ENCODE assay signal across 22 cellular contexts in the genomic region with DNA sequence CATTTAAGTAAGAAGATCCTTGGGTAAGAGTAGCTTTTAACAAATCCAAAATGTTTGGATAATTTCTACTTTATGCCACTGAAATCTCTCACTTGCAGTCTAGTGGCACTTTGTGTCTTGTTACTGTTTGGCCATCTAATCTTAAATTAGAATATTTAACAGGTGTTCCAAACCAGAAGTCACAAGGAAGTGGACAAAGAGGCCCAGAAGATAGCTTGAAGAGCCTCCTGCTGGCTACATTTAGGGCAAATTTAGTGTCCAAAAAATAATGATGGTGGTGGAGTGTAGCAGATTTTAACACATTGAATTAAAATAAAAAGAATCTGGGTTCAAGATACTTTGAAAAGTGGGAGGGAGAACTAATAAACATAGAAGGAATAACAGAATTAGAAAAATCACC.
DNase-seq lines count a peak whose midpoint lies in the region; ATAC-seq and TF ChIP-seq lines count a peak whose summit lies in the region.
"Had no signal": no experiment of that assay in that cellular context is flagged by ENCODE, and none has a peak within 500 bp of the region (broad histone marks: within the 10 kb centered on the region; RNA-seq: fewer than 3 reads in every experiment).

No MANE protein-coding gene starts in this region.

- peak; percentile 1 for TF ChIP-seq CTCF in AG09319 (IDR thresholded peaks at IDR 0.05; ENCODE audit: low read depth, low read length)
- TF ChIP-seq CTCF in GM13977 (IDR thresholded peaks at IDR 0.05; ENCODE audit: extremely low read depth, insufficient read depth, missing control alignments), result peak; percentile 35

- no peak overlapping the region for H3K4me2 ChIP-seq in Karpas-422 (ENCODE audit: low read depth, low read length, poor library complexity, severe bottlenecking)
- H3K4me2 ChIP-seq in trophoblast cell (ENCODE audit: low read length), result no peak overlapping the region

- no peak overlapping the region for H2BK12ac ChIP-seq in trophoblast cell (ENCODE audit: low read length)

- peak overlapping the region in 1 of 5 donors; percentile 31 for H3K4me3 Mint-ChIP-seq in immature natural killer cell
- H3K4me3 Mint-ChIP-seq: CD8-positive, alpha-beta T cell; dendritic cell treated with granulocyte-macrophage colony-stimulating factor and Interleukin-4, amounts not matched to agents 40 ng/mL and 50 ng/mL, for 4 days; stimulated activated naive CD8-positive, alpha-beta T cell treated with anti-CD3 and anti-CD28 coated beads, Interleukin-15, amount 100 ng/mL, for 72 hours had no signal

- H2BK5ac ChIP-seq in trophoblast cell (ENCODE audit: low read depth, low read length, poor library complexity), result no peak overlapping the region

- no peaks in the 10 kb centered on the region for H3K9me3 Mint-ChIP-seq in immature natural killer cell
- H3K9me3 Mint-ChIP-seq: CD8-positive, alpha-beta T cell; dendritic cell treated with granulocyte-macrophage colony-stimulating factor and Interleukin-4, amounts not matched to agents 40 ng/mL and 50 ng/mL, for 4 days; stimulated activated naive CD8-positive, alpha-beta T cell treated with anti-CD3 and anti-CD28 coated beads, Interleukin-15, amount 100 ng/mL, for 72 hours had no signal

- H3K18ac ChIP-seq in trophoblast cell (ENCODE audit: low read length), result no peak overlapping the region

- H3K23ac ChIP-seq in trophoblast cell (ENCODE audit: low read length), result no peak overlapping the region

- H3K9me3 ChIP-seq in Karpas-422 (ENCODE audit: low read length) (no peaks in the 10 kb centered on the region), trophoblast cell (ENCODE audit: insufficient read depth, low read depth, low read length) (no peaks in the 10 kb centered on the region)
- H3K9me3 ChIP-seq: esophagus muscularis mucosa, right atrium auricular region had no signal

- H2BK120ac ChIP-seq in trophoblast cell (ENCODE audit: insufficient read depth, low read length, poor library complexity), result no peak overlapping the region

- H2AFZ ChIP-seq in Karpas-422 (ENCODE audit: low read length) (no peak overlapping the region), trophoblast cell (ENCODE audit: insufficient read depth, low read length, poor library complexity) (no peak overlapping the region)

- H3K79me1 ChIP-seq in trophoblast cell (ENCODE audit: low read length), result peaks cover 7% of the 10 kb centered on the region

- H3K27ac ChIP-seq in Karpas-422 (ENCODE audit: low read length) (no peak overlapping the region), trophoblast cell (ENCODE audit: low read depth, low read length) (no peak overlapping the region)
- H3K27ac ChIP-seq: esophagus muscularis mucosa, right atrium auricular region had no signal

- H4K12ac ChIP-seq in trophoblast cell (ENCODE audit: low read depth, low read length), result no peak overlapping the region

- H4K91ac ChIP-seq in trophoblast cell (ENCODE audit: low read depth, low read length), result no peak overlapping the region

- H3K27me3 Mint-ChIP-seq in immature natural killer cell (ENCODE audit: low read depth in 3 of 3), result peaks cover 0 to 4% (median 0%) of the 10 kb centered on the region in 3 donors
- H3K27me3 Mint-ChIP-seq: dendritic cell treated with granulocyte-macrophage colony-stimulating factor and Interleukin-4, amounts not matched to agents 40 ng/mL and 50 ng/mL, for 4 days; stimulated activated naive CD8-positive, alpha-beta T cell treated with anti-CD3 and anti-CD28 coated beads, Interleukin-15, amount 100 ng/mL, for 72 hours had no signal

- H3K9ac ChIP-seq in Karpas-422 (ENCODE audit: low read length) (no peak overlapping the region), trophoblast cell (ENCODE audit: low read length) (no peak overlapping the region)

- no peaks in the 10 kb centered on the region for H3K79me2 ChIP-seq in Karpas-422 (ENCODE audit: low read length)
- peaks cover 3% of the 10 kb centered on the region for H3K79me2 ChIP-seq in trophoblast cell (ENCODE audit: control insufficient read depth, insufficient read depth, low read length, poor library complexity)

- no peak overlapping the region for H3K4ac ChIP-seq in trophoblast cell (ENCODE audit: low read depth, low read length)

- ATAC-seq in HG03378 (IDR thresholded peaks at IDR 0.05; ENCODE audit: unreplicated experiment), result no peak
- ATAC-seq: CD8-positive, alpha-beta T cell; HepG2; Panc1; stimulated activated naive CD8-positive, alpha-beta T cell treated with anti-CD3 and anti-CD28 coated beads, Interleukin-15, amount 100 ng/mL, for 72 hours had no signal

- in situ Hi-C loops in GM13977 (cut with MboI; ENCODE audit: low pct_unique_long_range_greater_than_20kb, low sequenced_read_pairs, unreplicated experiment) (no loop called here), SK-MEL-5 (cut with HindIII; ENCODE audit: low pct_unique_long_range_greater_than_20kb, low sequenced_read_pairs) (no loop called here)

- peak overlapping the region in 4 of 6 donors; percentile 15 to 79 (median 50) for H3K27ac Mint-ChIP-seq in immature natural killer cell
- H3K27ac Mint-ChIP-seq: CD8-positive, alpha-beta T cell; stimulated activated naive CD8-positive, alpha-beta T cell treated with anti-CD3 and anti-CD28 coated beads, Interleukin-15, amount 100 ng/mL, for 72 hours had no signal

- peaks cover 3 to 10% (median 8%) of the 10 kb centered on the region in 3 donors for H3K36me3 Mint-ChIP-seq in immature natural killer cell

- H3K36me3 ChIP-seq in Karpas-422 (ENCODE audit: insufficient read depth, low read length), result no peaks in the 10 kb centered on the region
- H3K36me3 ChIP-seq in trophoblast cell (ENCODE audit: control insufficient read depth in 1 of 2, insufficient read depth in 2 of 2, low read length in 2 of 2), result peaks cover 0 to 2% of the 10 kb centered on the region in 2 experiments
- H3K36me3 ChIP-seq: right atrium auricular region had no signal

- H3K4me1 Mint-ChIP-seq in immature natural killer cell, result peaks cover 41 to 64% of the 10 kb centered on the region in 2 donors
- H3K4me1 Mint-ChIP-seq: stimulated activated naive CD8-positive, alpha-beta T cell treated with anti-CD3 and anti-CD28 coated beads, Interleukin-15, amount 100 ng/mL, for 72 hours had no signal

- no peaks in the 10 kb centered on the region for H4K20me1 ChIP-seq in Karpas-422 (ENCODE audit: insufficient read depth, low read depth, low read length)

- H3K4me1 ChIP-seq in Karpas-422 (ENCODE audit: low read length) (no peaks in the 10 kb centered on the region), trophoblast cell (ENCODE audit: control insufficient read depth in 1 of 2, insufficient read depth in 2 of 2, low read length in 2 of 2) (peaks cover 8 to 9% of the 10 kb centered on the region in 2 experiments)

- DNase-seq in AG09319 (ENCODE audit: extremely low read depth, low read depth) (no peak), GM13977 (ENCODE audit: low spot score) (no peak), SK-MEL-5 (ENCODE audit: low read depth, low spot score) (peak; percentile 23), immature natural killer cell (peak in 1 of 3 donors; percentile 17), dermis blood vessel endothelial cell (no peak), Karpas-422 (no peak), trophoblast cell (no peak)
- DNase-seq: activated CD4-positive, alpha-beta T cell treated with anti-CD3 and anti-CD28 coated beads for 48 hours; activated naive CD4-positive, alpha-beta T cell treated with Interleukin-2 at 50 U/mL for 16 hours; aorta; CD8-positive, alpha-beta T cell; DMS79 treated with DMSO at 0.1 percent for 48 hours; GOT3; NCI-H1930; NCI-H524 treated with DMSO at 0.1 percent for 48 hours; stimulated activated naive CD8-positive, alpha-beta T cell treated with anti-CD3 and anti-CD28 coated beads, Interleukin-15, amount 100 ng/mL, for 72 hours had no signal

- no peak overlapping the region for H4K8ac ChIP-seq in trophoblast cell (ENCODE audit: low read depth, low read length)

- no peak overlapping the region for H2AK5ac ChIP-seq in trophoblast cell (ENCODE audit: low read length)

- H3K9me2 ChIP-seq in Karpas-422 (replicated peaks; ENCODE audit: insufficient read depth, low read length), result no peaks in the 10 kb centered on the region

- H3K4me3 ChIP-seq in Karpas-422 (ENCODE audit: low read length) (no peak overlapping the region), trophoblast cell (ENCODE audit: low read depth, low read length) (no peak overlapping the region)
- H3K4me3 ChIP-seq: esophagus muscularis mucosa, right atrium auricular region had no signal

- H3K27me3 ChIP-seq in Karpas-422 (ENCODE audit: low read length) (no peaks in the 10 kb centered on the region), trophoblast cell (ENCODE audit: insufficient read depth, low read length) (no peaks in the 10 kb centered on the region)
- H3K27me3 ChIP-seq: esophagus muscularis mucosa, right atrium auricular region had no signal

- no peak overlapping the region for H3K14ac ChIP-seq in trophoblast cell (ENCODE audit: low read length)
